In genomic region chr15:64681424-64682024, GRCh38 we compare ENCODE assay signal across 8 cellular contexts.
A peak's percentile ranks its signal among the peaks of the same experiment; 100 is the strongest.
DNase-seq lines count a peak whose midpoint lies in the region; ATAC-seq, FAIRE-seq and TF ChIP-seq lines count a peak whose summit lies in the region.

No MANE protein-coding gene starts in this region.

- H3K4me1 ChIP-seq in ovary (ENCODE audit: insufficient read depth), result peaks cover 4% of the 10 kb centered on the region

- CTCF ChIA-PET in activated naive CD4-positive, alpha-beta T cell treated with anti-CD3 and anti-CD28 coated beads, Interleukin-2, amount 10 ng/mL, durations not matched to agents 7 days and 5 days (lab: Charles Lee), result interaction anchor here (0.9 to 3.2 kb wide), 2 partner anchors 46 to 254 kb away, joined by 5 to 13 read pairs; no protein-coding TSS in a partner anchor

- H3K27ac ChIP-seq in ovary, result no peak overlapping the region

- H3K4me3 Mint-ChIP-seq in activated naive CD4-positive, alpha-beta T cell treated with anti-CD3 and anti-CD28 coated beads, Interleukin-2, amount 10 ng/mL, durations not matched to agents 7 days and 5 days, result no peak overlapping the region

- ATAC-seq in HG03039 (IDR thresholded peaks at IDR 0.05; ENCODE audit: unreplicated experiment), result no peak

- no peaks in the 10 kb centered on the region for H3K4me1 Mint-ChIP-seq in activated naive CD4-positive, alpha-beta T cell treated with anti-CD3 and anti-CD28 coated beads, Interleukin-2, amount 10 ng/mL, durations not matched to agents 7 days and 5 days

- H3K36me3 ChIP-seq in ovary, result no peaks in the 10 kb centered on the region

- TF ChIP-seq CTCF in ovary (IDR thresholded peaks at IDR 0.05), result peak in 2 of 3 donors; percentile 60 to 65

- peaks cover 56% of the 10 kb centered on the region for H3K36me3 Mint-ChIP-seq in activated naive CD4-positive, alpha-beta T cell treated with anti-CD3 and anti-CD28 coated beads, Interleukin-2, amount 10 ng/mL, durations not matched to agents 7 days and 5 days

- no peaks in the 10 kb centered on the region for H3K27me3 Mint-ChIP-seq in activated naive CD4-positive, alpha-beta T cell treated with anti-CD3 and anti-CD28 coated beads, Interleukin-2, amount 10 ng/mL, durations not matched to agents 7 days and 5 days

- no peaks in the 10 kb centered on the region for H3K9me3 ChIP-seq in ovary

- no peaks in the 10 kb centered on the region for H3K9me3 Mint-ChIP-seq in activated naive CD4-positive, alpha-beta T cell treated with anti-CD3 and anti-CD28 coated beads, Interleukin-2, amount 10 ng/mL, durations not matched to agents 7 days and 5 days

- TF ChIP-seq EP300 in ovary (IDR thresholded peaks at IDR 0.05), result no peak

- intact Hi-C loops in ovary (cut with DNase I), result loop anchor here in 3 of 4 donors (5.0 to 10.0 kb wide), 3 partner anchors 133 to 257 kb away; no protein-coding TSS in a partner anchor

- H3K27ac Mint-ChIP-seq in activated naive CD4-positive, alpha-beta T cell treated with anti-CD3 and anti-CD28 coated beads, Interleukin-2, amount 10 ng/mL, durations not matched to agents 7 days and 5 days, result no peak overlapping the region

- no peak for TF ChIP-seq POLR2A in ovary (IDR thresholded peaks at IDR 0.05)

- peak; percentile 40 for FAIRE-seq in TTC549 (lab: Jason Lieb, UNC)
- FAIRE-seq in frontal cortex (lab: Jason Lieb, UNC), result no peak

- no peak overlapping the region for H3K4me3 ChIP-seq in ovary

- no peaks in the 10 kb centered on the region for H3K27me3 ChIP-seq in ovary

- peak; percentile 26 for DNase-seq in activated naive CD4-positive, alpha-beta T cell treated with anti-CD3 and anti-CD28 coated beads, Interleukin-2, amount 10 ng/mL, durations not matched to agents 7 days and 5 days
- no peak for DNase-seq in activated naive CD4-positive, alpha-beta T cell treated with Interleukin-2 at 50 U/mL for 16 hours
- peak; percentile 65 to 88 (median 70) for DNase-seq in NCI-H1417 (lab: John Stamatoyannopoulos, UW)
- DNase-seq in frontal cortex (ENCODE audit: low spot score in 2 of 2), result peak; percentile 68 to 77
- DNase-seq in ovary, result peak in 1 of 5 donors; percentile 48
- DNase-seq in stimulated activated CD4-positive, alpha-beta T cell treated with anti-CD3 and anti-CD28 coated beads, Interleukin-15, amount 100 ng/mL, for 24 hours, result no peak

- whole genome bisulfite sequencing in ovary, 3 donors, result 43 to 57% (median 53%) methylated on average over 9 of the region's 9 CpGs

Comparison
In these comparisons a context has a peak if more than half of its experiments do, and no peak if none do; other contexts are left out.
1. DNase-seq: peak in activated naive CD4-positive, alpha-beta T cell treated with anti-CD3 and anti-CD28 coated beads, Interleukin-2, amount 10 ng/mL, durations not matched to agents 7 days and 5 days (single experiment), NCI-H1417 (3 of 3) and frontal cortex (2 of 2); none in activated naive CD4-positive, alpha-beta T cell treated with Interleukin-2 at 50 U/mL for 16 hours (single experiment) and stimulated activated CD4-positive, alpha-beta T cell treated with anti-CD3 and anti-CD28 coated beads, Interleukin-15, amount 100 ng/mL, for 24 hours (single experiment).